In the genomic region with DNA sequence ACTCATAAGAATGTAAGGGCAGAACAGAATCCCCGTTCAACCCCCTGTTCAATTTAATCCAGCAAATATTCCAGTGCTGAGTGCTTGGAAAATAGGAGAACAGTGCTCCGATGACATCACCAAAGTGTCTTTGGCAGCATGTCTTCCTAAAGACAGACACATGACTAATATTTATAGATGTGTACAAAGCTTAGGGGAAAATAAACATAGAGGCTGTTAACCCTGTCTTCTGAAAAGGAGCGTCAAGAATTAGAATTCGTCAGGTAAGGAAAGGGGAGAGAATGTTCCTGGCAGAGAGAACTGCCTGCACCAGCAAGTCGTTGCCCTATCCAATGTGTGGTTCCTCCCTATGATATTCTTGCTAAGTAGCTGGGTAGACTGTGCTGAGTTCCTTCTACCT, we compare ENCODE assay signal across 19 cellular contexts.
DNase-seq lines count a peak whose midpoint lies in the region; ATAC-seq, FAIRE-seq and TF ChIP-seq lines count a peak whose summit lies in the region.
"Had no signal": no experiment of that assay in that cellular context is flagged by ENCODE, and none has a peak within 500 bp of the region (broad histone marks: within the 10 kb centered on the region; RNA-seq: fewer than 3 reads in every experiment).

No MANE protein-coding gene starts in this region.

- ATAC-seq in HG03196 (IDR thresholded peaks at IDR 0.05; ENCODE audit: unreplicated experiment) (no peak), HG03520 (IDR thresholded peaks at IDR 0.05; ENCODE audit: unreplicated experiment) (no peak)

- intact Hi-C loops in prostate gland (cut with DNase I) = loop anchor here (2.0 to 10.0 kb wide), 3 partner anchors 24 to 326 kb away; partner anchors contain the start of gene WDR43

- peak overlapping the region; percentile 31 to 64 for H3K27ac ChIP-seq in prostate gland
- H3K27ac ChIP-seq: HL-60, PC-9 had no signal

- H3K27me3 ChIP-seq in bronchial epithelial cell (ENCODE audit: control insufficient read depth, insufficient read depth, low read length) = no peaks in the 10 kb centered on the region
- no peaks in the 10 kb centered on the region for H3K27me3 ChIP-seq in prostate gland (replicated peaks; ENCODE audit: insufficient read depth)

- DNase-seq in NCI-H2227 treated with DMSO at 0.1 percent for 48 hours (lab: John Stamatoyannopoulos, UW) (peak; percentile 35), NCI-H2227 (lab: John Stamatoyannopoulos, UW; ENCODE audit: unreplicated experiment) (no peak), LNCaP clone FGC (ENCODE audit: low read depth) (peak; percentile 86), bronchial epithelial cell (ENCODE audit: low read depth) (peak; percentile 87), prostate gland (ENCODE audit: low spot score) (peak; percentile 55), activated T-cell treated with anti-CD3 and anti-CD28 coated beads for 4 hours (no peak)
- DNase-seq: C1 segment of cervical spinal cord, COR-L47, DMS153, H7, KBM-7, NCI-H1092, NCI-H446, PC-9, SW 1271 had no signal

- TF ChIP-seq CTCF in LNCaP clone FGC (IDR thresholded peaks at IDR 0.05; ENCODE audit: control insufficient read depth, extremely low read depth, insufficient read depth) = no peak
- no peak for TF ChIP-seq CTCF in bronchial epithelial cell (IDR thresholded peaks at IDR 0.05; ENCODE audit: insufficient read depth, low read length, severe bottlenecking)
- no peak for TF ChIP-seq CTCF in prostate gland (IDR thresholded peaks at IDR 0.05)

- H3K4me1 ChIP-seq in prostate gland (replicated peaks) = no peaks in the 10 kb centered on the region

- H3K4me3 ChIP-seq in LNCaP clone FGC (ENCODE audit: low read depth, low read length) (peak overlapping the region; percentile 11; the same call in 1 of the 2 replicates), bronchial epithelial cell (ENCODE audit: low read depth, low read length) (no peak overlapping the region), prostate gland (no peak overlapping the region)
- H3K4me3 ChIP-seq: PC-9 had no signal

- WGBS in prostate gland = 20% methylated on average over 5 of the region's 5 CpGs

- no peak for FAIRE-seq in bronchial epithelial cell (lab: Jason Lieb, UNC)
- FAIRE-seq: GM19239 had no signal

- TF ChIP-seq POLR2A in prostate gland (IDR thresholded peaks at IDR 0.05) = no peak

- H3K36me3 ChIP-seq in bronchial epithelial cell (ENCODE audit: control insufficient read depth, insufficient read depth, low read length) (no peaks in the 10 kb centered on the region), prostate gland (no peaks in the 10 kb centered on the region)

- H3K9me3 ChIP-seq in prostate gland = no peaks in the 10 kb centered on the region

Comparison
In these comparisons a context has a peak if more than half of its experiments do, and no peak if none do; other contexts are left out.
1. DNase-seq: peak in NCI-H2227 treated with DMSO at 0.1 percent for 48 hours (single experiment), LNCaP clone FGC (single experiment), bronchial epithelial cell (single experiment) and prostate gland (single experiment); none in NCI-H2227 (single experiment) and activated T-cell treated with anti-CD3 and anti-CD28 coated beads for 4 hours (single experiment).